36 cellular contexts compared by ENCODE assay signal in the genomic region with DNA sequence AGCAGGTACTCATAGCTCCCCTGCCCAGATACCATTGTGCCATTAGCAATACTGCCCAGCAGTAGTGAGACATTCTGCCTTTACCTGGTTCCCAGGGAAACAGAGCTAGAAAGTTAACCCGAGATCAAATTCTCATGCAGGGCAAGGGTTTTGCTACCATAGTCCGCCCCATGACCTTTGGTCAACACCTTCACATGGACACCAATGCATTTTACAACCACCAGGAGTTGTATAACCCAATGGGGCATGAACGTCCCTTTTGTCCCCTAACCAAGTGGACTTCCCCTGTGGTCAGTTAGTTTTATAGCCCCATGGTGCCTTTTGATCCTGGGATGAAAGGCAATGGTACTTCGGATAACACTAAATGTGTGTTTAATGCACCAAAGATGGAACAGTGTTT.
"Had no signal": no experiment of that assay in that cellular context is flagged by ENCODE, and none has a peak within 500 bp of the region (broad histone marks: within the 10 kb centered on the region; RNA-seq: fewer than 3 reads in every experiment).

No MANE protein-coding gene starts in this region.

- DNase-seq: activated B cell treated with CpG ODN at 0.5 μM for 24 hours; activated CD4-positive, alpha-beta memory T cell treated with anti-CD3 and anti-CD28 coated beads for 36 hours; activated CD4-positive, alpha-beta T cell treated with anti-CD3 and anti-CD28 coated beads for 4 hours; activated CD4-positive, alpha-beta T cell treated with anti-CD3 and anti-CD28 coated beads, Interleukin-2, amount 50 U/mL, for 1 hour; activated CD4-positive, CD25-positive, alpha-beta regulatory T cell treated with anti-CD3 and anti-CD28 coated beads, Interleukin-2, amount 50 U/mL, for 72 hours; activated CD8-positive, alpha-beta memory T cell treated with anti-CD3 and anti-CD28 coated beads, Interleukin-2, amount 50 U/mL, for 48 hours; activated effector memory CD4-positive, alpha-beta T cell treated with Interleukin-2 at 50 U/mL for 16 hours; activated naive CD4-positive, alpha-beta T cell treated with anti-CD3 and anti-CD28 coated beads, Interleukin-2, amount 10 ng/mL, durations not matched to agents 7 days and 5 days; activated T-cell treated with anti-CD3 and anti-CD28 coated beads, Interleukin-2, amount 50 U/mL, for 48 hours; amniotic stem cell; aorta; brain microvascular endothelial cell; Karpas-422; MG63; NCI-H1048; NCI-H1105 treated with DMSO at 0.1 percent for 48 hours; NCI-H146; NCI-H187; NCI-H2029 treated with DMSO at 0.1 percent for 48 hours; NCI-H2107; NCI-H2171; NCI-H510A; NCI-H526; NCI-H748 treated with DMSO at 0.1 percent for 48 hours; NK-92 treated with Interleukin-12 subunit alpha and Interleukin-12 subunit beta, amount 100 ng/mL, for 24 hours; PC-3; SIG-M5; T-helper 1 cell; T-helper 2 cell; T-helper 9 cell had no signal

- FAIRE-seq: RCC 7860 had no signal

- H3K36me3 ChIP-seq: brain microvascular endothelial cell, cardiac muscle cell, MG63 had no signal

- H3K4me3 ChIP-seq: cardiac muscle cell, MG63 had no signal

- H3K27me3 ChIP-seq: brain microvascular endothelial cell, cardiac muscle cell, MG63 had no signal

- H3K9me3 ChIP-seq: MG63 had no signal

- H3K27ac ChIP-seq: brain microvascular endothelial cell, cardiac muscle cell, RWPE1, VCaP had no signal

- ATAC-seq: PC-3, Right ventricle myocardium inferior, SK-N-SH treated with all-trans-retinoic acid at 6 μM for 48 hours had no signal
